In genomic region chr2:119155633-119156032, GRCh38 we compare ENCODE assay signal across 1 cellular context.
A peak's percentile ranks its signal among the peaks of the same experiment; 100 is the strongest.
TF ChIP-seq lines count a peak whose summit lies in the region.

No MANE protein-coding gene starts in this region.

TF ChIP-seq in WTC11, 78 proteins besides CTCF, POLR2A, EP300 and RAD21 (continued from another document):
- TF ChIP-seq PREB (CRISPR knock-in tag; IDR thresholded peaks at IDR 0.05; ENCODE audit: borderline replicate concordance) (no peak), FOXK1 (CRISPR knock-in tag; IDR thresholded peaks at IDR 0.05) (0 out of 2 replicates have a peak, but pooled peaks have one; percentile 38), TCF7 (CRISPR knock-in tag; IDR thresholded peaks at IDR 0.05; ENCODE audit: low read depth) (no peak), CREM (CRISPR knock-in tag; IDR thresholded peaks at IDR 0.05) (no peak), ETV6 (CRISPR knock-in tag; IDR thresholded peaks at IDR 0.05) (0 out of 2 replicates have a peak, but pooled peaks have one; percentile 35), TEAD4 (CRISPR knock-in tag; IDR thresholded peaks at IDR 0.05) (no peak), IRF2 (CRISPR knock-in tag; IDR thresholded peaks at IDR 0.05; ENCODE audit: borderline replicate concordance, low read depth) (no peak), SP1 (CRISPR knock-in tag; conservative IDR thresholded peaks at IDR 0.05) (peak; percentile 70), ZNF121 (CRISPR knock-in tag; IDR thresholded peaks at IDR 0.05) (no peak), MYBL2 (CRISPR knock-in tag; IDR thresholded peaks at IDR 0.05) (0 out of 2 replicates have a peak, but pooled peaks have one; percentile 32), SMAD3 (CRISPR knock-in tag; IDR thresholded peaks at IDR 0.05; ENCODE audit: borderline replicate concordance) (no peak), ZNF671 (CRISPR knock-in tag; IDR thresholded peaks at IDR 0.05) (no peak), MLX (CRISPR knock-in tag; IDR thresholded peaks at IDR 0.05) (no peak), NR1H2 (CRISPR knock-in tag; IDR thresholded peaks at IDR 0.05) (no peak), TEAD1 (CRISPR knock-in tag; IDR thresholded peaks at IDR 0.05) (no peak), ATF2 (CRISPR knock-in tag; IDR thresholded peaks at IDR 0.05; ENCODE audit: borderline replicate concordance, low read depth) (no peak), JAZF1 (CRISPR knock-in tag; IDR thresholded peaks at IDR 0.05) (no peak)
- TF ChIP-seq, protein P1, sequence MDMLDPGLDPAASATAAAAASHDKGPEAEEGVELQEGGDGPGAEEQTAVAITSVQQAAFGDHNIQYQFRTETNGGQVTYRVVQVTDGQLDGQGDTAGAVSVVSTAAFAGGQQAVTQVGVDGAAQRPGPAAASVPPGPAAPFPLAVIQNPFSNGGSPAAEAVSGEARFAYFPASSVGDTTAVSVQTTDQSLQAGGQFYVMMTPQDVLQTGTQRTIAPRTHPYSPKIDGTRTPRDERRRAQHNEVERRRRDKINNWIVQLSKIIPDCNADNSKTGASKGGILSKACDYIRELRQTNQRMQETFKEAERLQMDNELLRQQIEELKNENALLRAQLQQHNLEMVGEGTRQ (CRISPR knock-in tag; IDR thresholded peaks at IDR 0.05): no peak
- TF ChIP-seq, protein P2, sequence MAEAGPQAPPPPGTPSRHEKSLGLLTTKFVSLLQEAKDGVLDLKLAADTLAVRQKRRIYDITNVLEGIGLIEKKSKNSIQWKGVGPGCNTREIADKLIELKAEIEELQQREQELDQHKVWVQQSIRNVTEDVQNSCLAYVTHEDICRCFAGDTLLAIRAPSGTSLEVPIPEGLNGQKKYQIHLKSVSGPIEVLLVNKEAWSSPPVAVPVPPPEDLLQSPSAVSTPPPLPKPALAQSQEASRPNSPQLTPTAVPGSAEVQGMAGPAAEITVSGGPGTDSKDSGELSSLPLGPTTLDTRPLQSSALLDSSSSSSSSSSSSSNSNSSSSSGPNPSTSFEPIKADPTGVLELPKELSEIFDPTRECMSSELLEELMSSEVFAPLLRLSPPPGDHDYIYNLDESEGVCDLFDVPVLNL (CRISPR knock-in tag; IDR thresholded peaks at IDR 0.05; ENCODE audit: borderline replicate concordance, low read depth): no peak
TF ChIP-seq in WTC11: peak in this region for 4.
